Comparison of ENCODE assay signal across 1 cellular context in the genomic region with DNA sequence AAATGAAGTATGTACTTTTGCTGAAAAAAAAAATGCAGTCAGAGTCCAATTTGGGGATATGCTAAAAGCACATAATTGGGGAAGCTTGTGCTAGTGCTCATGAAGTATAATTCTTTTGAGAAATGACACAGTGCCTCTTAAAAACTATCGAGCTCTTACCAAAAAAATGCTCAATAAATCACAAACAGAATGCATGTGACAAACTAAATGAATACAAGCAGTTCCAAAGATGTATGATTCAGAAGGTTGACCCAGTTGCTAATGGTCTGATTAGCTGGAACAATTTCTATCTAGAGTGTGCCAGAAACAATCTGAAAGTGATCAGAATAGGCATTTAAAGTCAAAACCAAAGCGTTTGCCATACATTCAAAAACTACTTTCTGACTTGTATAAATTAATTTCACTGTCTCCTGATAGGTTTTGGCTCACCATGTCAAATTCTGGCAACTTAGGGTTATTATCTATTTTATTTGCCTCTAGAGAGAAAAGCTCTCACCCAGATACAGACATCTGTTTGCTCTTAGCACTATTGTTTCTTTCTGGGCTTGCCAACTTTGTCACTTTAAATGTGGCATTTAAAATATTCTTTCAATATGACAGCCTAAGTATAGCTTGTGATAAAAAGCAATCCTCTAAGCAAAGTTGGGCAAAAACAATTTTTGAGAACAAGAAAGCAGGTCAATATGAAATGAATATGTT.
TF ChIP-seq lines count a peak whose summit lies in the region.

No MANE protein-coding gene starts in this region.

TF ChIP-seq in HepG2, 621 proteins besides CTCF, POLR2A, EP300 and RAD21:
- no peak for TF ChIP-seq HMG20A (CRISPR knock-in tag; IDR thresholded peaks at IDR 0.05; ENCODE audit: borderline replicate concordance)
- no peak for TF ChIP-seq REPIN1 (CRISPR knock-in tag; IDR thresholded peaks at IDR 0.05; ENCODE audit: borderline replicate concordance, low read depth)
- TF ChIP-seq KDM5A (IDR thresholded peaks at IDR 0.05; ENCODE audit: borderline replicate concordance, low read length): no peak
- no peak for TF ChIP-seq XRCC5 (optimal IDR thresholded peaks at IDR 0.05; ENCODE audit: low read length)
- TF ChIP-seq MED8 (CRISPR knock-in tag; IDR thresholded peaks at IDR 0.05; ENCODE audit: insufficient replicate concordance): no peak
- no peak for TF ChIP-seq EZH2 (conservative IDR thresholded peaks at IDR 0.05; ENCODE audit: low read depth, low read length)
- TF ChIP-seq GZF1 (CRISPR knock-in tag; IDR thresholded peaks at IDR 0.05): no peak
- TF ChIP-seq MTF2 (CRISPR knock-in tag; IDR thresholded peaks at IDR 0.05; ENCODE audit: borderline replicate concordance): no peak
- no peak for TF ChIP-seq ISL2 (CRISPR knock-in tag; IDR thresholded peaks at IDR 0.05)
- TF ChIP-seq, protein P1, sequence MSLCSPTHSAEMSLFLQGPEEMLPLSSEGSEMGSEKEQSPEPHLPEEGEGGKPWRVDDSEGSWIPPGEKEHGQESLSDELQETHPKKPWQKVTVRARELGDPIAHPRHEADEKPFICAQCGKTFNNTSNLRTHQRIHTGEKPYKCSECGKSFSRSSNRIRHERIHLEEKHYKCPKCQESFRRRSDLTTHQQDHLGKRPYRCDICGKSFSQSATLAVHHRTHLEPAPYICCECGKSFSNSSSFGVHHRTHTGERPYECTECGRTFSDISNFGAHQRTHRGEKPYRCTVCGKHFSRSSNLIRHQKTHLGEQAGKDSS (CRISPR knock-in tag; IDR thresholded peaks at IDR 0.05; ENCODE audit: borderline replicate concordance, low read depth): no peak
- no peak for TF ChIP-seq ZNF589 (CRISPR knock-in tag; conservative IDR thresholded peaks at IDR 0.05)
- TF ChIP-seq ZBTB42 (CRISPR knock-in tag; IDR thresholded peaks at IDR 0.05): no peak
- TF ChIP-seq ZNF878 (CRISPR knock-in tag; IDR thresholded peaks at IDR 0.05): no peak
- no peak for TF ChIP-seq TBX3 (IDR thresholded peaks at IDR 0.05; ENCODE audit: borderline replicate concordance)
- TF ChIP-seq NONO (IDR thresholded peaks at IDR 0.05): no peak
- no peak for TF ChIP-seq NONO (CRISPR knock-in tag; conservative IDR thresholded peaks at IDR 0.05)
- TF ChIP-seq FOSL2 (CRISPR knock-in tag; IDR thresholded peaks at IDR 0.05): no peak
- TF ChIP-seq ZNF354B (CRISPR knock-in tag; IDR thresholded peaks at IDR 0.05): no peak
- TF ChIP-seq FOXJ3 (CRISPR knock-in tag; IDR thresholded peaks at IDR 0.05; ENCODE audit: borderline replicate concordance): no peak
